In genomic region chr4:87075876-87076275, GRCh38 we compare ENCODE assay signal across 15 cellular contexts.
DNase-seq lines count a peak whose midpoint lies in the region; ATAC-seq, FAIRE-seq and TF ChIP-seq lines count a peak whose summit lies in the region.
"Had no signal": no experiment of that assay in that cellular context is flagged by ENCODE, and none has a peak within 500 bp of the region (broad histone marks: within the 10 kb centered on the region; RNA-seq: fewer than 3 reads in every experiment).

No MANE protein-coding gene starts in this region.

- peaks cover 50 to 100% (median 94%) of the 10 kb centered on the region in 11 experiments; a peak in 21 of 22 replicates for H4K20me1 ChIP-seq in BLaER1 treated with 17β-estradiol and CSF1 and Interleukin-3, amounts not matched to agents 10 nM and 100 nM

- H3K36me3 Mint-ChIP-seq in stimulated activated effector memory CD8-positive, alpha-beta T cell treated with anti-CD3 and anti-CD28 coated beads, Interleukin-12 subunit alpha, Interleukin-12 subunit beta, amount 100 ng/mL, for 72 hours, result peaks cover 20% of the 10 kb centered on the region
- H3K36me3 Mint-ChIP-seq in Caco-2 (ENCODE audit: insufficient read depth, unreplicated experiment), result peaks cover 13% of the 10 kb centered on the region

- peaks cover 60% of the 10 kb centered on the region for H3K4me1 Mint-ChIP-seq in stimulated activated effector memory CD8-positive, alpha-beta T cell treated with anti-CD3 and anti-CD28 coated beads, Interleukin-12 subunit alpha, Interleukin-12 subunit beta, amount 100 ng/mL, for 72 hours
- peaks cover 14% of the 10 kb centered on the region for H3K4me1 Mint-ChIP-seq in Caco-2 (ENCODE audit: low read depth, unreplicated experiment)

- H3K27me3 Mint-ChIP-seq in Caco-2 (ENCODE audit: insufficient read depth, unreplicated experiment), result no peaks in the 10 kb centered on the region
- H3K27me3 Mint-ChIP-seq: IgD-negative memory B cell had no signal

- ATAC-seq in stimulated activated effector memory CD8-positive, alpha-beta T cell treated with anti-CD3 and anti-CD28 coated beads, Interleukin-12 subunit alpha, Interleukin-12 subunit beta, amount 100 ng/mL, for 72 hours, result no peak
- ATAC-seq in HG02970 (IDR thresholded peaks at IDR 0.05; ENCODE audit: low FRiP score, unreplicated experiment) (no peak), GM18873 (IDR thresholded peaks at IDR 0.05; ENCODE audit: low FRiP score, unreplicated experiment) (no peak), pancreas (no peak)

- no peak overlapping the region for H3K4me3 Mint-ChIP-seq in stimulated activated effector memory CD8-positive, alpha-beta T cell treated with anti-CD3 and anti-CD28 coated beads, Interleukin-12 subunit alpha, Interleukin-12 subunit beta, amount 100 ng/mL, for 72 hours
- no peak overlapping the region for H3K4me3 Mint-ChIP-seq in Caco-2 (ENCODE audit: unreplicated experiment)
- H3K4me3 Mint-ChIP-seq: IgD-negative memory B cell had no signal

- H3K27ac Mint-ChIP-seq in stimulated activated effector memory CD8-positive, alpha-beta T cell treated with anti-CD3 and anti-CD28 coated beads, Interleukin-12 subunit alpha, Interleukin-12 subunit beta, amount 100 ng/mL, for 72 hours, result peak overlapping the region; percentile 63
- no peak overlapping the region for H3K27ac Mint-ChIP-seq in Caco-2 (ENCODE audit: unreplicated experiment)

- 52% methylated on average over 2 of the region's 2 CpGs for WGBS in esophagus muscularis mucosa
- 54 to 76% methylated on average over 2 of the region's 2 CpGs for WGBS in pancreas, 2 donors

- H3K4me3 ChIP-seq in BLaER1 treated with 17β-estradiol and CSF1 and Interleukin-3, amounts not matched to agents 10 nM and 100 nM, result no peak overlapping the region
- H3K4me3 ChIP-seq in esophagus muscularis mucosa (no peak overlapping the region), pancreas (no peak overlapping the region), Caco-2 (ENCODE audit: low read depth, low read length) (no peak overlapping the region)

- intact Hi-C loops in esophagus muscularis mucosa (cut with DNase I), result no loop called here
- intact Hi-C loops in pancreas (cut with DNase I), result loop anchor here in 2 of 3 donors (10.0 kb wide), 1 partner anchor 61 kb away; no protein-coding TSS in a partner anchor
- intact Hi-C loops in Caco-2 (cut with micrococcal nuclease; ENCODE audit: unreplicated experiment), result no loop called here

- H3K9me3 ChIP-seq in BLaER1 treated with 17β-estradiol and CSF1 and Interleukin-3, amounts not matched to agents 10 nM and 100 nM (replicated peaks in 1 of 11), result no peaks in the 10 kb centered on the region
- H3K9me3 ChIP-seq in esophagus muscularis mucosa, result no peaks in the 10 kb centered on the region
- H3K9me3 ChIP-seq in pancreas, result no peaks in the 10 kb centered on the region
- no peaks in the 10 kb centered on the region for H3K9me3 ChIP-seq in Caco-2

- H3K36me3 ChIP-seq in BLaER1 treated with 17β-estradiol and CSF1 and Interleukin-3, amounts not matched to agents 10 nM and 100 nM, result peaks cover 0 to 51% (median 13%) of the 10 kb centered on the region in 11 experiments; a peak in 13 of 22 replicates
- H3K36me3 ChIP-seq in esophagus muscularis mucosa (no peaks in the 10 kb centered on the region), pancreas (no peaks in the 10 kb centered on the region), Caco-2 (ENCODE audit: control insufficient read depth, insufficient read depth, low read length) (no peaks in the 10 kb centered on the region)

- H3K4me2 ChIP-seq in BLaER1 treated with 17β-estradiol and CSF1 and Interleukin-3, amounts not matched to agents 10 nM and 100 nM, result peak overlapping the region in 7 of 11 experiments; percentile 3 to 74 (median 32); a peak in 11 of 22 replicates

- BruUV-seq in Caco-2 (replicated peaks; lab: Mats Ljungman, UMichigan), result no TSS peak

- POLR2A ChIA-PET in Caco-2 (lab: Charles Lee), result no interaction called here

- no peaks in the 10 kb centered on the region for H3K9me3 Mint-ChIP-seq in stimulated activated effector memory CD8-positive, alpha-beta T cell treated with anti-CD3 and anti-CD28 coated beads, Interleukin-12 subunit alpha, Interleukin-12 subunit beta, amount 100 ng/mL, for 72 hours
- no peaks in the 10 kb centered on the region for H3K9me3 Mint-ChIP-seq in Caco-2 (ENCODE audit: unreplicated experiment)
- H3K9me3 Mint-ChIP-seq: IgD-negative memory B cell had no signal

- no peak for TF ChIP-seq CTCF in esophagus muscularis mucosa (IDR thresholded peaks at IDR 0.05)
- TF ChIP-seq CTCF in pancreas (IDR thresholded peaks at IDR 0.05), result no peak
- no peak for TF ChIP-seq CTCF in Caco-2 (IDR thresholded peaks at IDR 0.05; ENCODE audit: insufficient read depth in 1 of 2, low read depth in 1 of 2, low read length in 1 of 2, severe bottlenecking in 1 of 2, unreplicated experiment in 1 of 2)

- no peak for FAIRE-seq in pancreas (lab: Jason Lieb, UNC)

- no peaks in the 10 kb centered on the region for H3K27me3 ChIP-seq in BLaER1 treated with 17β-estradiol and CSF1 and Interleukin-3, amounts not matched to agents 10 nM and 100 nM
- H3K27me3 ChIP-seq in esophagus muscularis mucosa (no peaks in the 10 kb centered on the region), pancreas (no peaks in the 10 kb centered on the region), Caco-2 (replicated peaks; ENCODE audit: control insufficient read depth, insufficient read depth, low read length) (no peaks in the 10 kb centered on the region)

- no peak for TF ChIP-seq EP300 in esophagus muscularis mucosa (IDR thresholded peaks at IDR 0.05)

- H3K9ac ChIP-seq in BLaER1 treated with 17β-estradiol and CSF1 and Interleukin-3, amounts not matched to agents 10 nM and 100 nM, result no peak overlapping the region

- peaks cover 70 to 100% (median 93%) of the 10 kb centered on the region in 10 experiments for H3K4me1 ChIP-seq in BLaER1 treated with 17β-estradiol and CSF1 and Interleukin-3, amounts not matched to agents 10 nM and 100 nM
- H3K4me1 ChIP-seq in esophagus muscularis mucosa (peaks cover 75 to 98% (median 95%) of the 10 kb centered on the region in 4 donors), pancreas (peaks cover 11 to 81% (median 67%) of the 10 kb centered on the region in 3 donors), Caco-2 (no peaks in the 10 kb centered on the region)

- H3K27ac ChIP-seq in BLaER1 treated with 17β-estradiol and CSF1 and Interleukin-3, amounts not matched to agents 10 nM and 100 nM, result no peak overlapping the region
- H3K27ac ChIP-seq in esophagus muscularis mucosa (replicated peaks in 1 of 4), result peak overlapping the region in 3 of 4 donors; percentile 79 to 83 (median 82)
- no peak overlapping the region for H3K27ac ChIP-seq in pancreas

- peak; percentile 44 for DNase-seq in OCI-M1 (lab: John Stamatoyannopoulos, UW)
- no peak for DNase-seq in esophagus muscularis mucosa (ENCODE audit: extremely low spot score)
- DNase-seq in stimulated activated effector memory CD8-positive, alpha-beta T cell treated with anti-CD3 and anti-CD28 coated beads, Interleukin-12 subunit alpha, Interleukin-12 subunit beta, amount 100 ng/mL, for 72 hours (ENCODE audit: low spot score in 2 of 2), result no peak
- DNase-seq in pancreas, result no peak
- no peak for DNase-seq in Caco-2
- DNase-seq: 8988T, DMS53, HCEC 1CT, NCI-H1417 treated with DMSO at 0.1 percent for 48 hours, NCI-H2029, NCI-H524 had no signal

- TF ChIP-seq POLR2A in esophagus muscularis mucosa (IDR thresholded peaks at IDR 0.05; ENCODE audit: low read depth), result no peak

- CTCF ChIA-PET in Caco-2 (lab: Charles Lee), result no interaction called here

Comparison
In these comparisons a context has a peak if more than half of its experiments do, and no peak if none do; other contexts are left out.
1. H3K27ac ChIP-seq: peak in esophagus muscularis mucosa (3 of 4); none in BLaER1 treated with 17β-estradiol and CSF1 and Interleukin-3, amounts not matched to agents 10 nM and 100 nM (0 of 11) and pancreas (0 of 4).
2. intact Hi-C loops: an anchor here in pancreas (10.0 kb wide); none called in esophagus muscularis mucosa and Caco-2.